1 cellular context compared by ENCODE assay signal in the genomic region with DNA sequence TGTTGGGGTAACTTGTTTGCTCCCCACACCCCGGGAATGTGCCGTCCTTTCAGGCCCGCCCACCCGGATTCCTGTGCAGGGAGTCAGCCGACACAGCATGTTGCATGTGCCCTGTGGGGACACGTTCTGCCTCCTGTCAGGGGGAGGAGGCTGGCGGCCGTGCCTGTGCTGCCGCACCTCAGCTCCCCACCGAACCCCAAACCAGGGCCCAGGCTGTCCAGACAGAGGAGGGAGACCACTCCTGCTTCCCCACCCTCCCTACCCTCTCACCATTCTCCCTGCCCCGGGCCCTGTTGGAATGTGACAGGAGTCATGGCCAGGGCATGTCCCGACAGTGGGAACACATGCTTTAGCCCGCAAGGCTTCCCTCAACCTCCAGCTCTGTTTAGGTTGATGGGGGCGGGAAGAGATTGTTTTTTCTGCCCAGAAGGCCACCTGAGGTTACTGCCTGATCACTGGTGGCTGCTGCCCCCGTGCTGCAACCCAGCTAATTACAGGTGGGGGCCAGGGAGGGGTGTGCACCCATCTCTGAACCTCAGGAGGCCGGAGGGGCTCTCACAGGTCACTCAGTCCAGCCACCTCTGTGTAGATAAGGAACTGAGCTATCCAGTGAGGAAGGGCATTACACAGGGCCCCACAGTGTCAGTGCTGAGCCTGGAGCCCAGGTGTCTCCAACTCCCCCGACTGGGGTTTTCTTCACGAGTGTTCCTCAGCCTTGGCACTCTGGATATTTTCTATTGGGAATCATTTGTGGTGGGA.
TF ChIP-seq lines count a peak whose summit lies in the region.

No MANE protein-coding gene starts in this region.

TF ChIP-seq in HEK293, 187 proteins besides CTCF, POLR2A, EP300 and RAD21:
- TF ChIP-seq ZNF248 (tag by site-specific recombination; IDR thresholded peaks at IDR 0.05) (no peak), ZNF548 (tag by site-specific recombination; IDR thresholded peaks at IDR 0.05) (no peak), ZNF324 (tag by site-specific recombination; IDR thresholded peaks at IDR 0.05) (no peak), ZNF510 (tag by site-specific recombination; IDR thresholded peaks at IDR 0.05; ENCODE audit: insufficient replicate concordance) (no peak), ZIC2 (tag by site-specific recombination; IDR thresholded peaks at IDR 0.05) (peak; percentile 57), FEZF1 (tag by site-specific recombination; IDR thresholded peaks at IDR 0.05) (no peak), EGR2 (tag by site-specific recombination; IDR thresholded peaks at IDR 0.05; ENCODE audit: low read depth) (0 out of 2 replicates have a peak, but pooled peaks have one; percentile 19), MEIS1 (CRISPR knock-in tag; IDR thresholded peaks at IDR 0.05; ENCODE audit: borderline replicate concordance) (peak; percentile 23; the same call in 1 of the 2 replicates), ZNF335 (tag by site-specific recombination; conservative IDR thresholded peaks at IDR 0.05) (no peak), ZNF600 (tag by site-specific recombination; IDR thresholded peaks at IDR 0.05) (0 out of 2 replicates have a peak, but pooled peaks have one; percentile 11), ZBTB48 (tag by site-specific recombination; IDR thresholded peaks at IDR 0.05) (no peak), ZNF404 (tag by site-specific recombination; IDR thresholded peaks at IDR 0.05) (no peak), ZNF707 (tag by site-specific recombination; IDR thresholded peaks at IDR 0.05) (no peak), KLF1 (tag by site-specific recombination; IDR thresholded peaks at IDR 0.05) (no peak), ZNF654 (tag by site-specific recombination; IDR thresholded peaks at IDR 0.05; ENCODE audit: low read depth) (peak; percentile 36), ZNF747 (tag by site-specific recombination; IDR thresholded peaks at IDR 0.05) (no peak), ZFHX2 (tag by site-specific recombination; conservative IDR thresholded peaks at IDR 0.05) (peak; percentile 70), ZNF10 (tag by site-specific recombination; IDR thresholded peaks at IDR 0.05) (no peak), SCRT2 (tag by site-specific recombination; IDR thresholded peaks at IDR 0.05) (0 out of 2 replicates have a peak, but pooled peaks have one; percentile 58)
- TF ChIP-seq, protein P1, sequence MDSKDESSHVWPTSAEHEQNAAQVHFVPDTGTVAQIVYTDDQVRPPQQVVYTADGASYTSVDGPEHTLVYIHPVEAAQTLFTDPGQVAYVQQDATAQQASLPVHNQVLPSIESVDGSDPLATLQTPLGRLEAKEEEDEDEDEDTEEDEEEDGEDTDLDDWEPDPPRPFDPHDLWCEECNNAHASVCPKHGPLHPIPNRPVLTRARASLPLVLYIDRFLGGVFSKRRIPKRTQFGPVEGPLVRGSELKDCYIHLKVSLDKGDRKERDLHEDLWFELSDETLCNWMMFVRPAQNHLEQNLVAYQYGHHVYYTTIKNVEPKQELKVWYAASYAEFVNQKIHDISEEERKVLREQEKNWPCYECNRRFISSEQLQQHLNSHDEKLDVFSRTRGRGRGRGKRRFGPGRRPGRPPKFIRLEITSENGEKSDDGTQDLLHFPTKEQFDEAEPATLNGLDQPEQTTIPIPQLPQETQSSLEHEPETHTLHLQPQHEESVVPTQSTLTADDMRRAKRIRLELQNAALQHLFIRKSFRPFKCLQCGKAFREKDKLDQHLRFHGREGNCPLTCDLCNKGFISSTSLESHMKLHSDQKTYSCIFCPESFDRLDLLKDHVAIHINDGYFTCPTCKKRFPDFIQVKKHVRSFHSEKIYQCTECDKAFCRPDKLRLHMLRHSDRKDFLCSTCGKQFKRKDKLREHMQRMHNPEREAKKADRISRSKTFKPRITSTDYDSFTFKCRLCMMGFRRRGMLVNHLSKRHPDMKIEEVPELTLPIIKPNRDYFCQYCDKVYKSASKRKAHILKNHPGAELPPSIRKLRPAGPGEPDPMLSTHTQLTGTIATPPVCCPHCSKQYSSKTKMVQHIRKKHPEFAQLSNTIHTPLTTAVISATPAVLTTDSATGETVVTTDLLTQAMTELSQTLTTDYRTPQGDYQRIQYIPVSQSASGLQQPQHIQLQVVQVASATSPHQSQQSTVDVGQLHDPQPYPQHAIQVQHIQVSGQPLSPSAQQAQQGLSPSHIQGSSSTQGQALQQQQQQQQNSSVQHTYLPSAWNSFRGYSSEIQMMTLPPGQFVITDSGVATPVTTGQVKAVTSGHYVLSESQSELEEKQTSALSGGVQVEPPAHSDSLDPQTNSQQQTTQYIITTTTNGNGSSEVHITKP (tag by site-specific recombination; IDR thresholded peaks at IDR 0.05), result no peak
- TF ChIP-seq, protein P2, sequence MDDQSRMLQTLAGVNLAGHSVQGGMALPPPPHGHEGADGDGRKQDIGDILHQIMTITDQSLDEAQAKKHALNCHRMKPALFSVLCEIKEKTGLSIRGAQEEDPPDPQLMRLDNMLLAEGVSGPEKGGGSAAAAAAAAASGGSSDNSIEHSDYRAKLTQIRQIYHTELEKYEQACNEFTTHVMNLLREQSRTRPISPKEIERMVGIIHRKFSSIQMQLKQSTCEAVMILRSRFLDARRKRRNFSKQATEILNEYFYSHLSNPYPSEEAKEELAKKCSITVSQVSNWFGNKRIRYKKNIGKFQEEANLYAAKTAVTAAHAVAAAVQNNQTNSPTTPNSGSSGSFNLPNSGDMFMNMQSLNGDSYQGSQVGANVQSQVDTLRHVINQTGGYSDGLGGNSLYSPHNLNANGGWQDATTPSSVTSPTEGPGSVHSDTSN (CRISPR knock-in tag; IDR thresholded peaks at IDR 0.05), result 0 out of 2 replicates have a peak, but pooled peaks have one; percentile 58
TF ChIP-seq in HEK293: peak in this region for 8.
